ENCODE assay signal across 8 cellular contexts in the genomic region with DNA sequence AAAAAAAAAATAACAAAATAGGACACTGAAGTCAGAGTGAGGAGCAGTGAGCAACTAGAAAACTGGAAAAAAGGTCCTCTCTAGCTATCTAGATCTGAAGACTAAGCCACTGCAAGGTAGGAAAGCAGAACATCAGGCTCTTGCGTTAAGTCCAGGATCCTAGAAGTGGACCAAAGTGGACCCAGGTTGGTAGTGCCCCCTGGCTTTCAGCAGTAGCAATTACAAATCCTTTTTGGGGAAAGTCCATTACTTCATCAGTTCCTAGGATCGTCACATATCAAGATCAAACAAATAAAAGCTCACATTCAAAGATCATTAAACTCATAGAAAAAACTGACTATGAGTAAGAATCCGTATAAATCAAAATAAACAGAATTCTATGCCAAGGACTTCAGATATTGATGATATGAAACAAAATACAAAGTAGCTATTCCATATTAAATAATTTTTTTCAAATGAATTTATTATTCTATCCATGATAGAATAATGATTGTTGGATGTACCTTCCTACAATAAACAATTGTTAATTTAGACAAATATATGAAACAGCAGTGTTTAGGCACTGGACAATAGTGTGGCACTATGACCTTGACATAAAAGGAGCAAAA. TPM values are rescaled to one million over a fixed set of nuclear protein-coding genes. Genes with fewer than 3 reads are reported as not detected.
DNase-seq lines count a peak whose midpoint lies in the region; ATAC-seq and TF ChIP-seq lines count a peak whose summit lies in the region.

No MANE protein-coding gene starts in this region.

- peaks cover 36% of the 10 kb centered on the region for H3K27me3 Mint-ChIP-seq in CD4-positive, alpha-beta T cell
- peaks cover 38% of the 10 kb centered on the region for H3K27me3 Mint-ChIP-seq in nephron (ENCODE audit: low read depth)

- peaks cover 48% of the 10 kb centered on the region for H3K27me3 ChIP-seq in CD4-positive, alpha-beta T cell (ENCODE audit: control insufficient read depth, insufficient read depth, low read length)

- H3K9me3 Mint-ChIP-seq in CD4-positive, alpha-beta T cell: no peaks in the 10 kb centered on the region
- H3K9me3 Mint-ChIP-seq in nephron: no peaks in the 10 kb centered on the region

- H3K4me1 Mint-ChIP-seq in CD4-positive, alpha-beta T cell (ENCODE audit: low read depth): peaks cover 19% of the 10 kb centered on the region
- H3K4me1 Mint-ChIP-seq in nephron: no peaks in the 10 kb centered on the region

- peak; percentile 62 for TF ChIP-seq CTCF in CD4-positive, alpha-beta T cell (IDR thresholded peaks at IDR 0.05)
- TF ChIP-seq CTCF in VCaP (conservative IDR thresholded peaks at IDR 0.05) (peak; percentile 85), fibroblast of pulmonary artery (IDR thresholded peaks at IDR 0.05; ENCODE audit: low read length, missing control alignments) (peak; percentile 94), nephron (IDR thresholded peaks at IDR 0.05; ENCODE audit: unreplicated experiment in 3 of 3) (peak; percentile 43 to 65 (median 58))

- no peak for ATAC-seq in CD4-positive, alpha-beta T cell (ENCODE audit: poor library complexity)
- ATAC-seq in GM18909 (IDR thresholded peaks at IDR 0.05; ENCODE audit: poor library complexity, unreplicated experiment): peak; percentile 53
- ATAC-seq in GM18519 (IDR thresholded peaks at IDR 0.05; ENCODE audit: low FRiP score, unreplicated experiment): no peak

- no peak overlapping the region for H3K27ac ChIP-seq in CD4-positive, alpha-beta T cell (ENCODE audit: low read depth, low read length)
- no peak overlapping the region for H3K27ac ChIP-seq in VCaP

- DNase-seq in CD4-positive, alpha-beta T cell: peak in 1 of 10 experiments; percentile 5
- DNase-seq in NAMALWA (ENCODE audit: low spot score) (peak; percentile 57), fibroblast of pulmonary artery (ENCODE audit: low read depth) (peak; percentile 87), occipital lobe (lab: John Stamatoyannopoulos, UW) (no peak)

- intact Hi-C loops in CD4-positive, alpha-beta T cell (cut with DNase I, micrococcal nuclease): no loop called here

- H3K4me3 ChIP-seq in fibroblast of pulmonary artery (replicated peaks; ENCODE audit: low read depth, low read length): no peak overlapping the region

- POLR2A ChIA-PET in CD4-positive, alpha-beta T cell (lab: Charles Lee): interaction anchor here (0.8 to 1.4 kb wide), 3 partner anchors 17 to 101 kb away, joined by 3 to 5 read pairs (median 4); no protein-coding TSS in a partner anchor

- H3K9me3 ChIP-seq in CD4-positive, alpha-beta T cell (ENCODE audit: control insufficient read depth, low read length): no peaks in the 10 kb centered on the region

- no peaks in the 10 kb centered on the region for H3K36me3 Mint-ChIP-seq in CD4-positive, alpha-beta T cell (ENCODE audit: low read depth)
- H3K36me3 Mint-ChIP-seq in nephron (ENCODE audit: low read depth): no peaks in the 10 kb centered on the region

- CTCF ChIA-PET in CD4-positive, alpha-beta T cell (lab: Charles Lee): interaction anchor here (0.6 to 2.8 kb wide), 15 partner anchors 8 to 206 kb away, joined by 3 to 9 read pairs (median 3); no protein-coding TSS in a partner anchor

- H3K4me3 Mint-ChIP-seq in CD4-positive, alpha-beta T cell: no peak overlapping the region
- H3K4me3 Mint-ChIP-seq in nephron: no peak overlapping the region

- H3K27ac Mint-ChIP-seq in CD4-positive, alpha-beta T cell: no peak overlapping the region
- H3K27ac Mint-ChIP-seq in nephron: no peak overlapping the region

RNA-seq across cellular contexts. Expression of a gene that starts 6.5 kb away (rescaled TPM):
- 100 to 1,000 TPM; 125 TPM for total RNA-seq in CD4-positive, alpha-beta T cell
- total RNA-seq in occipital lobe: 87.3 TPM
